ENCODE assay signal across 20 cellular contexts in the genomic region with DNA sequence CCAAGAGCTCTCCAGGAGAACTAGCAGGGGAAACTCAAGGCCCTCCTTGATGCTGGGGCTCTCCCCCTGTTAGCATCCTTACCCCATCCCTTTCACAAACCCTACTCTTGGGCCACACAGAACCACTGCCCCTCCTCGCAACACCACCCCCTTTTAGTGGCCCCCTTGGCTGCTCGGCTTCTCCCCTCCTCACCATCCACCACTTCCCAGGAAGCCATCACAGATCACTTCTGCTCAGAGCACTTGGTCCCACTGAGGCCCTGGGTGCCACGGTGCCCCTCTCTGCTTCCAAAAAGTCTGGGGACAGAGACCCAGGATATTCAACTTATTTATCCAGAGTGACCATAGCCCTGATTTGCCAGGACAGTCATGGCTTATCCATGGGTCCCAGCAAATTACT. TPM values are rescaled to one million over a fixed set of nuclear protein-coding genes. Genes with fewer than 3 reads are reported as not detected.
A peak's percentile ranks its signal among the peaks of the same experiment; 100 is the strongest.
DNase-seq lines count a peak whose midpoint lies in the region; ATAC-seq and TF ChIP-seq lines count a peak whose summit lies in the region.
"Had no signal": no experiment of that assay in that cellular context is flagged by ENCODE, and none has a peak within 500 bp of the region (broad histone marks: within the 10 kb centered on the region; RNA-seq: fewer than 3 reads in every experiment).

No MANE protein-coding gene starts in this region.

- no peak overlapping the region for H2BK5ac ChIP-seq in neuronal stem cell (ENCODE audit: low read length)

- ATAC-seq in upper lobe of right lung (no peak), HG02798 (IDR thresholded peaks at IDR 0.05; ENCODE audit: poor library complexity, unreplicated experiment) (no peak), GM21576 (IDR thresholded peaks at IDR 0.05; ENCODE audit: unreplicated experiment) (no peak)
- ATAC-seq: A549; CD8-positive, alpha-beta T cell had no signal

- H3K27ac ChIP-seq in coronary artery = no peak overlapping the region
- peak overlapping the region; percentile 88 to 92 for H3K27ac ChIP-seq in esophagus (ENCODE audit: low read depth in 2 of 2, low read length in 1 of 2)
- H3K27ac ChIP-seq in neuronal stem cell (replicated peaks; ENCODE audit: low read length) = no peak overlapping the region
- H3K27ac ChIP-seq in upper lobe of right lung = no peak overlapping the region
- H3K27ac ChIP-seq: A549 had no signal

- H3K9me3 ChIP-seq in esophagus (ENCODE audit: control insufficient read depth in 2 of 2, insufficient read depth in 1 of 2, low read depth in 1 of 2, low read length in 1 of 2) = no peaks in the 10 kb centered on the region
- H3K9me3 ChIP-seq in neuronal stem cell (replicated peaks in 1 of 2; ENCODE audit: control insufficient read depth in 2 of 2, insufficient read depth in 1 of 2, low read depth in 1 of 2, low read length in 2 of 2) = peaks cover 0 to 2% of the 10 kb centered on the region in 2 donors
- H3K9me3 ChIP-seq in upper lobe of right lung = no peaks in the 10 kb centered on the region
- H3K9me3 ChIP-seq: A549, HAP-1 had no signal

- H4K91ac ChIP-seq in neuronal stem cell (ENCODE audit: low read depth, low read length, poor library complexity) = no peak overlapping the region

- peaks cover 2% of the 10 kb centered on the region for H3K79me1 ChIP-seq in neuronal stem cell (ENCODE audit: low read depth, low read length)

- no peak overlapping the region for H3K4me3 ChIP-seq in coronary artery
- peak overlapping the region; percentile 67 to 72 for H3K4me3 ChIP-seq in esophagus (ENCODE audit: low read depth in 1 of 2, low read length in 2 of 2)
- H3K4me3 ChIP-seq in neuronal stem cell (ENCODE audit: low read length in 2 of 2) = no peak overlapping the region
- no peak overlapping the region for H3K4me3 ChIP-seq in upper lobe of right lung
- H3K4me3 ChIP-seq: HAP-1 had no signal

- no peak overlapping the region for H2AK5ac ChIP-seq in neuronal stem cell (ENCODE audit: low read depth, low read length)

- H4K8ac ChIP-seq in neuronal stem cell (ENCODE audit: low read depth, low read length) = no peak overlapping the region

- H3K18ac ChIP-seq in neuronal stem cell (ENCODE audit: low read length) = no peak overlapping the region

- DNase-seq in coronary artery (ENCODE audit: low spot score) (peak; percentile 28), neuronal stem cell (ENCODE audit: low spot score) (no peak), upper lobe of right lung (peak; percentile 29), NCI-H1930 (lab: John Stamatoyannopoulos, UW) (no peak), NCI-H82 (lab: John Stamatoyannopoulos, UW) (no peak)
- DNase-seq: CD8-positive, alpha-beta T cell; COR-L47; DMS153; DMS79 treated with DMSO at 0.1 percent for 48 hours; EL; GOT3 had no signal

- 88% methylated on average over 3 of the region's 3 CpGs for WGBS in esophagus, 2 donors
- no CpG with 5 or more reads among the region's 3 CpGs for WGBS in neuronal stem cell (ENCODE audit: extremely low coverage in 2 of 2, insufficient read length in 2 of 2, insufficient replicate concordance in 1 of 2), 2 donors

- no peak overlapping the region for H2BK12ac ChIP-seq in neuronal stem cell (ENCODE audit: low read length)

- H3K36me3 ChIP-seq in esophagus (ENCODE audit: control insufficient read depth in 2 of 2, insufficient read depth in 2 of 2, low read length in 1 of 2) = peaks cover 0 to 29% of the 10 kb centered on the region in 2 donors
- no peaks in the 10 kb centered on the region for H3K36me3 ChIP-seq in neuronal stem cell (replicated peaks in 1 of 2; ENCODE audit: control insufficient read depth in 2 of 2, insufficient read depth in 2 of 2, low read length in 2 of 2)
- H3K36me3 ChIP-seq in upper lobe of right lung = no peaks in the 10 kb centered on the region
- H3K36me3 ChIP-seq: HAP-1 had no signal

- no peak overlapping the region for H3K9ac ChIP-seq in neuronal stem cell (ENCODE audit: low read depth, low read length, poor library complexity)

- H3K23ac ChIP-seq in neuronal stem cell (ENCODE audit: low read depth, low read length, poor library complexity) = no peak overlapping the region

- no peak overlapping the region for H3K4me2 ChIP-seq in neuronal stem cell (ENCODE audit: insufficient read depth, low read length, poor library complexity, severe bottlenecking)

- H2AFZ ChIP-seq in neuronal stem cell (ENCODE audit: low read length) = no peak overlapping the region

- no peak overlapping the region for H3K14ac ChIP-seq in neuronal stem cell (ENCODE audit: low read length)

- no peak overlapping the region for H2BK120ac ChIP-seq in neuronal stem cell (ENCODE audit: low read depth, low read length)

- H3K4ac ChIP-seq in neuronal stem cell (ENCODE audit: low read length) = no peak overlapping the region

- peak overlapping the region; percentile 55 for H2BK15ac ChIP-seq in neuronal stem cell (ENCODE audit: low read length)

- intact Hi-C loops in upper lobe of right lung (cut with DNase I) = no loop called here

- H3K4me1 ChIP-seq in esophagus (ENCODE audit: control insufficient read depth in 2 of 2, insufficient read depth in 2 of 2, low read length in 1 of 2) (peaks cover 1 to 3% of the 10 kb centered on the region in 2 donors), neuronal stem cell (ENCODE audit: control insufficient read depth in 2 of 2, insufficient read depth in 1 of 2, low read depth in 1 of 2, low read length in 2 of 2) (no peaks in the 10 kb centered on the region), upper lobe of right lung (no peaks in the 10 kb centered on the region)
- H3K4me1 ChIP-seq: HAP-1 had no signal

- H3K27me3 ChIP-seq in esophagus (ENCODE audit: control insufficient read depth in 1 of 2, insufficient read depth in 2 of 2, low read length in 2 of 2) (peaks cover 0 to 5% of the 10 kb centered on the region in 2 donors), neuronal stem cell (ENCODE audit: control insufficient read depth in 3 of 3, insufficient read depth in 3 of 3, low read depth in 1 of 3, low read length in 3 of 3) (peaks cover 8 to 78% (median 29%) of the 10 kb centered on the region in 3 experiments), upper lobe of right lung (peaks cover 43% of the 10 kb centered on the region)

- TF ChIP-seq CTCF in coronary artery (IDR thresholded peaks at IDR 0.05) = no peak
- TF ChIP-seq CTCF in upper lobe of right lung (IDR thresholded peaks at IDR 0.05) = no peak

RNA-seq across cellular contexts. Expression of gene RHCG, which starts 2.4 kb away (rescaled TPM):
- 1,000 to 10,000 TPM; 3,283 to 3,991 TPM for polyA plus RNA-seq in esophagus
- not detected for polyA plus RNA-seq in neuronal stem cell (2013, experiment 1 of 2)
- not detected for polyA plus RNA-seq in neuronal stem cell (2013, experiment 2 of 2)
- not detected for total RNA-seq in upper lobe of right lung
- total RNA-seq: CD8-positive, alpha-beta T cell; HT1080 had no signal
- polyA plus RNA-seq: AG04450, BJ, CD14-positive monocyte had no signal

Comparison
In these comparisons a context has a peak if more than half of its experiments do, and no peak if none do; other contexts are left out.
1. DNase-seq: peak in coronary artery (single experiment) and upper lobe of right lung (single experiment); none in neuronal stem cell (single experiment), NCI-H1930 (0 of 2) and NCI-H82 (single experiment).
2. H3K27ac ChIP-seq: peak in esophagus (2 of 2); none in coronary artery (0 of 2), neuronal stem cell (single experiment) and upper lobe of right lung (single experiment).
3. H3K4me3 ChIP-seq: peak in esophagus (2 of 2); none in coronary artery (single experiment), neuronal stem cell (0 of 2) and upper lobe of right lung (single experiment).